13 cellular contexts compared by ENCODE assay signal in the genomic region with DNA sequence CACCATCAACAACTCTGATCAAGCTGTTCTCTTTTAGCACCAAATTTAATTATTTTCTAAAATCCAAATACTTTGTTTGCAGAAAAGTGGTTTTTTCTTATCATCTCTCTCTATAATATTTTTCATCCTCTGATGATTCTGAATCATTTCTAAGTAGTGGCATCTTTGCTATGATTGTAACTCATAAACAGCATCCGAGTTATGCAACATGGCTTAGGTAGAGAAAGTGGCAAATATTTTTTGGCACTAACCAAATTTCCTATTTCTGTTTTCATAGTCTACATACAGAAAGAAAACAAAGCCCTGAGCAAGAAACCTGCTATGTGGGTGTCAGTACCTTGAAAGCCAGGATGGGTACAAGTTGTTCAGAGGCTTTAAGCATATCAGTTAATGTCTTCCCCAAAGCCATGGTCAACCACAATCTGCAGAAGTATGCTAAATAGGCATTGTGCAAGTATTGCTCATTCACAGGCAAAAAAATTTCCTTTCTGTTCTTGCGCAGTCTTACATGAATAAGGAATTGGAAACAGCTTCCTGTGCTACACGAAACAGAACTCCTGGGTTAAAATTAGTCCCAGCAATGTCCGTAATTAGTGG.
A peak's percentile ranks its signal among the peaks of the same experiment; 100 is the strongest.
DNase-seq lines count a peak whose midpoint lies in the region; ATAC-seq and TF ChIP-seq lines count a peak whose summit lies in the region.
"Had no signal": no experiment of that assay in that cellular context is flagged by ENCODE, and none has a peak within 500 bp of the region (broad histone marks: within the 10 kb centered on the region; RNA-seq: fewer than 3 reads in every experiment).

No MANE protein-coding gene starts in this region.

- WGBS in IMR-90 (ENCODE audit: extremely low coverage in 2 of 2, insufficient read length in 1 of 2), 2 experiments = no CpG with 5 or more reads among the region's 4 CpGs

- ATAC-seq in IMR-90 (ENCODE audit: low read depth) (peak; percentile 95), HG03095 (IDR thresholded peaks at IDR 0.05; ENCODE audit: unreplicated experiment) (no peak)
- ATAC-seq: heart right ventricle had no signal

- H4K91ac ChIP-seq in IMR-90 (ENCODE audit: insufficient read depth, low read depth, low read length) = peak overlapping the region; percentile 82

- H3K9ac ChIP-seq in IMR-90 (ENCODE audit: low read depth, low read length) = peak overlapping the region; percentile 52; the same call in 1 of the 2 replicates
- H3K9ac ChIP-seq: BLaER1 had no signal

- peaks cover 12% of the 10 kb centered on the region; the same call in 1 of the 2 replicates for H3K4me1 ChIP-seq in IMR-90 (ENCODE audit: control insufficient read depth, insufficient read depth, low read length)
- H3K4me1 ChIP-seq: BLaER1, right atrium auricular region had no signal

- H2BK5ac ChIP-seq in IMR-90 (ENCODE audit: low read depth, low read length, poor library complexity, severe bottlenecking) = peak overlapping the region; percentile 96

- in situ Hi-C loops in IMR-90 (cut with MboI; ENCODE audit: low sequenced_read_pairs) = no loop called here

- CTCF ChIA-PET in IMR-90 (lab: Yijun Ruan, JAX) = interaction anchor here (0.6 kb wide), 1 partner anchor 124 kb away, joined by 4 read pairs; no protein-coding TSS in a partner anchor

- H3K79me1 ChIP-seq in IMR-90 (ENCODE audit: low read depth in 1 of 2, low read length in 2 of 2) = no peaks in the 10 kb centered on the region

- TF ChIP-seq CTCF in IMR-90 (conservative IDR thresholded peaks at IDR 0.05; ENCODE audit: low read depth, low read length) = no peak

- peak overlapping the region; percentile 97; the same call in 1 of the 2 replicates for H4K5ac ChIP-seq in IMR-90 (ENCODE audit: low read depth, low read length)

- no peaks in the 10 kb centered on the region for H3K36me3 ChIP-seq in IMR-90 (ENCODE audit: control insufficient read depth, insufficient read depth, low read length)
- H3K36me3 ChIP-seq: BLaER1, heart right ventricle, right atrium auricular region had no signal

- H2BK15ac ChIP-seq in IMR-90 (ENCODE audit: low read depth, low read length) = peak overlapping the region; percentile 59; the same call in 2 of the 3 replicates

- no peak for TF ChIP-seq POLR2A in IMR-90 (IDR thresholded peaks at IDR 0.05; ENCODE audit: low read depth, low read length)

- peak overlapping the region; percentile 16; the same call in 1 of the 2 replicates for H3K56ac ChIP-seq in IMR-90 (ENCODE audit: extremely low read depth, insufficient read depth, low read length)

- peak overlapping the region; percentile 88 for H2BK120ac ChIP-seq in IMR-90 (ENCODE audit: low read depth, low read length)

- H3K23ac ChIP-seq in IMR-90 (ENCODE audit: low read depth, low read length) = peak overlapping the region; percentile 57

- H3K27ac ChIP-seq in IMR-90 (ENCODE audit: insufficient read depth, low read length) = peak overlapping the region; percentile 72; the same call in 1 of the 2 replicates
- H3K27ac ChIP-seq: BLaER1, heart right ventricle, right atrium auricular region had no signal

- intact Hi-C loops in IMR-90 (cut with micrococcal nuclease) = loop anchor here (5.0 kb wide), 1 partner anchor 327 kb away; a partner anchor contains a TSS

- H2AK9ac ChIP-seq in IMR-90 (replicated peaks; ENCODE audit: low read depth, low read length, poor library complexity) = no peak overlapping the region

- no peak for TF ChIP-seq RAD21 in IMR-90 (IDR thresholded peaks at IDR 0.05; ENCODE audit: low read length)

- BruUV-seq in IMR-90 (replicated peaks; lab: Mats Ljungman, UMichigan) = no TSS peak

- H3K18ac ChIP-seq in IMR-90 (ENCODE audit: low read depth, low read length) = peak overlapping the region; percentile 98; the same call in 1 of the 2 replicates

- dilution Hi-C loops in IMR-90 (cut with HindIII; ENCODE audit: low sequenced_read_pairs, unreplicated experiment) = no loop called here

- H3K4me2 ChIP-seq in IMR-90 (ENCODE audit: low read depth, low read length) = peak overlapping the region; percentile 85; the same call in 1 of the 2 replicates
- H3K4me2 ChIP-seq: BLaER1 had no signal

- H3K4ac ChIP-seq in IMR-90 (ENCODE audit: low read depth, low read length) = peak overlapping the region; percentile 81; the same call in 1 of the 2 replicates

- DNase-seq in AG08396 (ENCODE audit: low spot score) = peak; percentile 61
- peak; percentile 94 for DNase-seq in IMR-90
- peak; percentile 55 for DNase-seq in amniotic stem cell (lab: John Stamatoyannopoulos, UW)
- peak; percentile 99 for DNase-seq in iris pigment epithelial cell (ENCODE audit: low read depth)
- DNase-seq in NCI-H2107 treated with DMSO at 0.1 percent for 48 hours (lab: John Stamatoyannopoulos, UW; ENCODE audit: unreplicated experiment) = no peak
- DNase-seq in NCI-H2227 (lab: John Stamatoyannopoulos, UW; ENCODE audit: unreplicated experiment) = no peak
- no peak for DNase-seq in SHP77 (lab: John Stamatoyannopoulos, UW)
- DNase-seq: activated T-cell treated with anti-CD3 and anti-CD28 coated beads, Interleukin-2, amount 50 U/mL, for 1 hour; heart right ventricle; NK-92 treated with Interleukin-12 subunit alpha and Interleukin-12 subunit beta, amount 100 ng/mL, for 24 hours had no signal

- H3K4me3 ChIP-seq in IMR-90 (ENCODE audit: insufficient read depth, low read depth, low read length) = no peak overlapping the region
- H3K4me3 ChIP-seq: BLaER1, right atrium auricular region had no signal

- POLR2A ChIA-PET in IMR-90 (lab: Charles Lee; ENCODE audit: unreplicated experiment) = no interaction called here

- H2BK20ac ChIP-seq in IMR-90 (ENCODE audit: low read depth, low read length) = peak overlapping the region; percentile 95

- H3K9me3 ChIP-seq in IMR-90 (ENCODE audit: control insufficient read depth, insufficient read depth, low read length) = no peaks in the 10 kb centered on the region
- H3K9me3 ChIP-seq: BLaER1, right atrium auricular region had no signal

- no peak overlapping the region for H2AFZ ChIP-seq in IMR-90 (replicated peaks; ENCODE audit: low read length, poor library complexity)

- H3K27me3 ChIP-seq in IMR-90 (ENCODE audit: control insufficient read depth, insufficient read depth, low read length) = no peaks in the 10 kb centered on the region
- H3K27me3 ChIP-seq: BLaER1, heart right ventricle, right atrium auricular region had no signal

- H4K8ac ChIP-seq in IMR-90 (ENCODE audit: low read depth in 2 of 2, low read length in 2 of 2) = peak overlapping the region; percentile 55 to 93; a peak in 3 of 4 replicates

- H2AK5ac ChIP-seq in IMR-90 (ENCODE audit: low read depth, low read length) = 0 out of 2 replicates have a peak overlapping the region, but pooled peaks have one; percentile 27

- no peaks in the 10 kb centered on the region for H4K20me1 ChIP-seq in IMR-90 (ENCODE audit: insufficient read depth, low read length)
- H4K20me1 ChIP-seq: BLaER1 had no signal

- H3K9me1 ChIP-seq in IMR-90 (ENCODE audit: insufficient read depth, low read length) = 0 out of 2 replicates have a peak, but pooled peaks cover 3% of the 10 kb centered on the region

- H3K14ac ChIP-seq in IMR-90 (replicated peaks; ENCODE audit: low read depth, low read length) = peak overlapping the region; percentile 87; the same call in 1 of the 2 replicates

TF ChIP-seq in IMR-90, 13 proteins besides CTCF, POLR2A, EP300 and RAD21:
- no peak for TF ChIP-seq SMC3 (IDR thresholded peaks at IDR 0.05; ENCODE audit: low read depth, low read length)
- TF ChIP-seq CEBPB (IDR thresholded peaks at IDR 0.05; ENCODE audit: low read depth, low read length) = peak; percentile 97
- 0 out of 2 replicates have a peak, but pooled peaks have one; percentile 26 for TF ChIP-seq FOS (IDR thresholded peaks at IDR 0.05; ENCODE audit: low read depth, low read length)
- 0 out of 2 replicates have a peak, but pooled peaks have one; percentile 49 for TF ChIP-seq MAFK (IDR thresholded peaks at IDR 0.05; ENCODE audit: low read depth, low read length)
- no peak for TF ChIP-seq RFX5 (IDR thresholded peaks at IDR 0.05; ENCODE audit: low read depth, low read length)

Comparison
In these comparisons a context has a peak if more than half of its experiments do, and no peak if none do; other contexts are left out.
1. DNase-seq: peak in AG08396 (single experiment), IMR-90 (single experiment), amniotic stem cell (single experiment) and iris pigment epithelial cell (single experiment); none in NCI-H2107 treated with DMSO at 0.1 percent for 48 hours (single experiment), NCI-H2227 (single experiment) and SHP77 (0 of 2).